ENCODE assay signal across 36 cellular contexts in genomic region chr3:161320837-161321236, GRCh38. TPM values are rescaled to one million over a fixed set of nuclear protein-coding genes. Genes with fewer than 3 reads are reported as not detected.
"Had no signal": no experiment of that assay in that cellular context is flagged by ENCODE, and none has a peak within 500 bp of the region (broad histone marks: within the 10 kb centered on the region; RNA-seq: fewer than 3 reads in every experiment).

No MANE protein-coding gene starts in this region.

- DNase-seq: activated effector memory CD4-positive, alpha-beta T cell treated with anti-CD3 and anti-CD28 coated beads, Interleukin-2, amount 50 U/mL, for 16 hours; activated effector memory CD4-positive, alpha-beta T cell treated with Interleukin-2 at 50 U/mL for 16 hours; activated gamma-delta T cell; activated gamma-delta T cell treated with Interleukin-2 at 50 U/mL for 16 hours; activated naive CD4-positive, alpha-beta T cell; activated naive CD4-positive, alpha-beta T cell treated with anti-CD3 and anti-CD28 coated beads for 36 hours; activated naive CD4-positive, alpha-beta T cell treated with anti-CD3 and anti-CD28 coated beads, Interleukin-2, amount 10 ng/mL, durations not matched to agents 7 days and 5 days; activated naive CD4-positive, alpha-beta T cell treated with anti-CD3 and anti-CD28 coated beads, Interleukin-2, amount 50 U/mL, for 16 hours; activated naive CD4-positive, alpha-beta T cell treated with Interleukin-2 at 50 U/mL for 16 hours; activated naive CD8-positive, alpha-beta T cell treated with anti-CD3 and anti-CD28 coated beads for 36 hours; activated naive CD8-positive, alpha-beta T cell treated with anti-CD3 and anti-CD28 coated beads, Interleukin-2, amount 10 ng/mL, durations not matched to agents 7 days and 5 days; activated naive CD8-positive, alpha-beta T cell treated with anti-CD3 and anti-CD28 coated beads, Interleukin-2, amount 50 U/mL, for 24 hours; activated T-cell treated with anti-CD3 and anti-CD28 coated beads, Interleukin-2, amount 50 U/mL, for 24 hours; activated T-cell treated with anti-CD3 and anti-CD28 coated beads, Interleukin-2, amount 50 U/mL, for 4 hours; activated T-cell treated with anti-CD3 and anti-CD28 coated beads, Interleukin-2, amount 50 U/mL, for 48 hours; activated T-cell treated with anti-CD3 and anti-CD28 coated beads, Interleukin-2, amount 50 U/mL, for 72 hours; adrenal gland; amniotic stem cell; amygdala; anterior cingulate cortex; aorta; body of pancreas; brain microvascular endothelial cell; caudate nucleus; central memory CD4-positive, alpha-beta T cell; cerebellar nuclear complex had no signal

- H3K4me3 ChIP-seq: adrenal gland, ascending aorta, body of pancreas, breast epithelium, cardiac muscle cell had no signal

- H3K4me1 ChIP-seq: adrenal gland, ascending aorta, body of pancreas, breast epithelium had no signal

- H3K27me3 ChIP-seq: adrenal gland, ascending aorta, body of pancreas, brain microvascular endothelial cell, breast epithelium, cardiac muscle cell had no signal

- H3K36me3 ChIP-seq: adrenal gland, ascending aorta, brain microvascular endothelial cell, breast epithelium, cardiac muscle cell had no signal

- ATAC-seq: activated naive CD4-positive, alpha-beta T cell treated with anti-CD3 and anti-CD28 coated beads, Interleukin-2, amount 50 U/mL, for 72 hours; activated naive CD8-positive, alpha-beta T cell treated with anti-CD3 and anti-CD28 coated beads, Interleukin-2, amount 50 U/mL, for 24 hours; activated T-cell treated with anti-CD3 and anti-CD28 coated beads, Interleukin-2, amount 50 U/mL, for 4 hours; activated T-cell treated with anti-CD3 and anti-CD28 coated beads, Interleukin-2, amount 50 U/mL, for 72 hours; activated T-helper 17 cell treated with anti-CD3 and anti-CD28 coated beads, Interleukin-2, amount 50 U/mL, for 72 hours; body of pancreas had no signal

- FAIRE-seq: astrocyte, bronchial epithelial cell had no signal

- H3K27ac ChIP-seq: adrenal gland, ascending aorta, body of pancreas, brain microvascular endothelial cell, cardiac muscle cell had no signal

- H3K9me3 ChIP-seq: adrenal gland, ascending aorta, body of pancreas, breast epithelium had no signal

RNA-seq across cellular contexts. Expression of gene SPTSSB, which starts 50.5 kb away (rescaled TPM):
- total RNA-seq: activated naive CD4-positive, alpha-beta T cell treated with anti-CD3 and anti-CD28 coated beads for 36 hours; activated naive CD4-positive, alpha-beta T cell treated with anti-CD3 and anti-CD28 coated beads, Interleukin-2, amount 50 U/mL, for 72 hours; activated naive CD8-positive, alpha-beta T cell treated with anti-CD3 and anti-CD28 coated beads for 36 hours; activated T-cell treated with anti-CD3 and anti-CD28 coated beads, Interleukin-2, amount 50 U/mL, for 72 hours; activated T-helper 1 cell treated with anti-CD3 and anti-CD28 coated beads, Interleukin-12 subunit alpha, Interleukin-12 subunit beta, Interleukin-2, Interleukin-4 antibody, amounts not matched to agents 30 ng/mL and 10 ng/mL and 1 ng/mL, durations not matched to agents 14 hours and 24 hours and 36 hours; activated T-helper 17 cell treated with anti-CD3 and anti-CD28 coated beads, Interleukin-2, amount 50 U/mL, for 72 hours; activated T-helper 2 cell treated with anti-CD3 and anti-CD28 coated beads, Interferon-gamma antibody, Interleukin-2, Interleukin-4, amounts not matched to agents 10 μg/mL and 5 μg/mL and 100 μg/mL, durations not matched to agents 14 hours and 24 hours and 36 hours; ascending aorta; cardiac muscle cell; chondrocyte had no signal
- polyA plus RNA-seq: cardiac muscle cell had no signal
